ENCODE assay signal across 21 cellular contexts in the genomic region with DNA sequence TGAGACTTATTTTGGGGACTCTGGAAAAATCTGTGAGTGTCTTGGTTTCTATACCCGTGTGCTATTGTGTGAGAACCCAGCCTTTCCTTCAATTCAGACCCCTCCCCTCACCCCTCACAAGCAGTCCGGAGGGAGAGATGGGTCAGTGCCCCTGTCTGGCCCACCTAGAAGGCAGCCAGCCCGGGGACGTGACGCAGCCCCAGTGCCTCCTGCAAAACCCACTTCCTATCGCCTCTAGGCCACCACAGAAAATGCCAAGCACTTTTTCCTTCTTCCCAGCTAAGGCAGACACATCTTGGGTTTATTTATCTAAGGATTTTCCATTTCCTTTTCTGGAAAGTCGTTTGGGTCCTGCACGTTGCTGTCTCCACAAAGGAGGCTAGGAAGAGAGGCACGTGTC. TPM values are rescaled to one million over a fixed set of nuclear protein-coding genes. Genes with fewer than 3 reads are reported as not detected.
A peak's percentile ranks its signal among the peaks of the same experiment; 100 is the strongest.
DNase-seq lines count a peak whose midpoint lies in the region; ATAC-seq and TF ChIP-seq lines count a peak whose summit lies in the region.
"Had no signal": no experiment of that assay in that cellular context is flagged by ENCODE, and none has a peak within 500 bp of the region (broad histone marks: within the 10 kb centered on the region; RNA-seq: fewer than 3 reads in every experiment).

No MANE protein-coding gene starts in this region.

- no peak overlapping the region for H3K27ac Mint-ChIP-seq in MCF 10A (ENCODE audit: low read depth, unreplicated experiment)
- H3K27ac Mint-ChIP-seq: activated CD8-positive, alpha-beta T cell treated with anti-CD3 and anti-CD28 coated beads for 36 hours; activated naive CD8-positive, alpha-beta T cell; CD4-positive, alpha-beta T cell; HFFc6; natural killer cell treated with Interleukin-12 subunit alpha and Interleukin-12 subunit beta and Interleukin-15 and Interleukin-18, amount 100 ng/mL, for 72 hours had no signal

- TF ChIP-seq POLR2A in vagina (IDR thresholded peaks at IDR 0.05) (no peak), right lobe of liver (IDR thresholded peaks at IDR 0.05) (no peak)

- POLR2A ChIA-PET in MCF 10A (lab: Yijun Ruan, JAX) = no interaction called here

- H3K36me3 Mint-ChIP-seq in MCF 10A (ENCODE audit: insufficient read depth, unreplicated experiment) = peaks cover 2% of the 10 kb centered on the region
- H3K36me3 Mint-ChIP-seq: activated naive CD8-positive, alpha-beta T cell; natural killer cell treated with Interleukin-12 subunit alpha and Interleukin-12 subunit beta and Interleukin-15 and Interleukin-18, amount 100 ng/mL, for 72 hours had no signal

- H3K27ac ChIP-seq in ascending aorta = peak overlapping the region; percentile 75 to 79
- H3K27ac ChIP-seq in skeletal muscle tissue (ENCODE audit: low read depth, low read length) = peak overlapping the region; percentile 57
- H3K27ac ChIP-seq in vagina = peak overlapping the region; percentile 15
- H3K27ac ChIP-seq in right lobe of liver = peak overlapping the region in 1 of 3 donors; percentile 43
- H3K27ac ChIP-seq: dorsolateral prefrontal cortex, hepatocyte had no signal

- ATAC-seq in left ventricle myocardium superior (peak; percentile 3), HG03097 (IDR thresholded peaks at IDR 0.05; ENCODE audit: low FRiP score, unreplicated experiment) (no peak), right lobe of liver (no peak)
- ATAC-seq: activated CD8-positive, alpha-beta T cell treated with anti-CD3 and anti-CD28 coated beads for 36 hours; left lobe of liver; natural killer cell treated with Interleukin-12 subunit alpha and Interleukin-12 subunit beta and Interleukin-15 and Interleukin-18, amount 100 ng/mL, for 72 hours; pancreas had no signal

- no peak overlapping the region for H3K4me3 Mint-ChIP-seq in MCF 10A (ENCODE audit: unreplicated experiment)
- H3K4me3 Mint-ChIP-seq: activated CD8-positive, alpha-beta T cell treated with anti-CD3 and anti-CD28 coated beads for 36 hours; activated naive CD8-positive, alpha-beta T cell; CD4-positive, alpha-beta T cell; central memory CD8-positive, alpha-beta T cell; HFFc6; natural killer cell treated with Interleukin-12 subunit alpha and Interleukin-12 subunit beta and Interleukin-15 and Interleukin-18, amount 100 ng/mL, for 72 hours had no signal

- H3K9ac ChIP-seq in skeletal muscle tissue (ENCODE audit: low read depth in 1 of 3, low read length in 3 of 3) = no peak overlapping the region

- H3K27me3 ChIP-seq in ascending aorta (no peaks in the 10 kb centered on the region), skeletal muscle tissue (ENCODE audit: control insufficient read depth in 3 of 3, insufficient read depth in 3 of 3, low read length in 3 of 3) (no peaks in the 10 kb centered on the region), vagina (no peaks in the 10 kb centered on the region), right lobe of liver (no peaks in the 10 kb centered on the region)
- H3K27me3 ChIP-seq: hepatocyte, pancreas had no signal

- H3K36me3 ChIP-seq in ascending aorta (no peaks in the 10 kb centered on the region), skeletal muscle tissue (ENCODE audit: control insufficient read depth in 3 of 3, insufficient read depth in 3 of 3, low read length in 3 of 3) (no peaks in the 10 kb centered on the region), vagina (no peaks in the 10 kb centered on the region), right lobe of liver (no peaks in the 10 kb centered on the region)
- H3K36me3 ChIP-seq: pancreas had no signal

- CTCF ChIA-PET in MCF 10A (lab: Yijun Ruan, JAX) = interaction anchor here (0.6 kb wide), 1 partner anchor 75 kb away, joined by 3 read pairs; no protein-coding TSS in a partner anchor

- H3K4me1 Mint-ChIP-seq in MCF 10A (ENCODE audit: insufficient read depth, unreplicated experiment) = peaks cover 2% of the 10 kb centered on the region
- H3K4me1 Mint-ChIP-seq: central memory CD8-positive, alpha-beta T cell had no signal

- H3K27me3 Mint-ChIP-seq in MCF 10A (ENCODE audit: insufficient read depth, unreplicated experiment) = no peaks in the 10 kb centered on the region
- H3K27me3 Mint-ChIP-seq: activated CD8-positive, alpha-beta T cell treated with anti-CD3 and anti-CD28 coated beads for 36 hours; activated naive CD8-positive, alpha-beta T cell; CD4-positive, alpha-beta T cell had no signal

- H3K4me3 ChIP-seq in ascending aorta (no peak overlapping the region), skeletal muscle tissue (ENCODE audit: low read length in 3 of 3) (no peak overlapping the region), vagina (no peak overlapping the region), right lobe of liver (no peak overlapping the region)
- H3K4me3 ChIP-seq: dorsolateral prefrontal cortex, hepatocyte, pancreas had no signal

- TF ChIP-seq CTCF in ascending aorta (IDR thresholded peaks at IDR 0.05) = no peak
- no peak for TF ChIP-seq CTCF in vagina (IDR thresholded peaks at IDR 0.05)
- TF ChIP-seq CTCF in MCF 10A (IDR thresholded peaks at IDR 0.05; ENCODE audit: unreplicated experiment) = no peak
- no peak for TF ChIP-seq CTCF in right lobe of liver (IDR thresholded peaks at IDR 0.05)

- H3K4me1 ChIP-seq in ascending aorta (peaks cover 7 to 12% of the 10 kb centered on the region in 2 donors), skeletal muscle tissue (ENCODE audit: control insufficient read depth in 3 of 3, insufficient read depth in 3 of 3, low read length in 3 of 3) (peaks cover 23 to 36% (median 24%) of the 10 kb centered on the region in 3 donors), vagina (peaks cover 16% of the 10 kb centered on the region), right lobe of liver (peaks cover 0 to 15% (median 9%) of the 10 kb centered on the region in 4 donors)

- DNase-seq in ascending aorta (ENCODE audit: low spot score in 2 of 2) (no peak), left ventricle myocardium superior (no peak), vagina (ENCODE audit: extremely low spot score in 2 of 2) (no peak), MCF 10A (ENCODE audit: unreplicated experiment) (no peak), right lobe of liver (no peak)
- DNase-seq: activated CD4-positive, CD25-positive, alpha-beta regulatory T cell treated with anti-CD3 and anti-CD28 coated beads, Interleukin-2, amount 50 U/mL, for 72 hours; activated CD8-positive, alpha-beta T cell treated with anti-CD3 and anti-CD28 coated beads for 36 hours; CD4-positive, alpha-beta T cell; dorsolateral prefrontal cortex; HFFc6; Karpas-422; NCI-H510A treated with DMSO at 0.1 percent for 48 hours had no signal

- H3K9me3 Mint-ChIP-seq in MCF 10A (ENCODE audit: unreplicated experiment) = no peaks in the 10 kb centered on the region
- H3K9me3 Mint-ChIP-seq: activated CD8-positive, alpha-beta T cell treated with anti-CD3 and anti-CD28 coated beads for 36 hours; CD4-positive, alpha-beta T cell; central memory CD8-positive, alpha-beta T cell; HFFc6; natural killer cell treated with Interleukin-12 subunit alpha and Interleukin-12 subunit beta and Interleukin-15 and Interleukin-18, amount 100 ng/mL, for 72 hours had no signal

- intact Hi-C loops in ascending aorta (cut with DNase I) = no loop called here
- intact Hi-C loops in left ventricle myocardium superior (cut with micrococcal nuclease) = no loop called here
- intact Hi-C loops in vagina (cut with DNase I) = no loop called here
- intact Hi-C loops in MCF 10A (cut with micrococcal nuclease) = no loop called here
- intact Hi-C loops in right lobe of liver (cut with DNase I) = no loop called here

- 56% methylated on average over 5 of the region's 9 CpGs for WGBS in right lobe of liver (ENCODE audit: insufficient coverage, low coverage, low lambda C conversion rate, missing lambda C conversion rate)

- H3K9me3 ChIP-seq in ascending aorta (no peaks in the 10 kb centered on the region), skeletal muscle tissue (ENCODE audit: control insufficient read depth in 3 of 3, low read length in 3 of 3) (no peaks in the 10 kb centered on the region), vagina (no peaks in the 10 kb centered on the region), right lobe of liver (no peaks in the 10 kb centered on the region)
- H3K9me3 ChIP-seq: pancreas had no signal

- BruUV-seq in MCF 10A (replicated peaks; lab: Mats Ljungman, UMichigan) = no TSS peak

RNA-seq across cellular contexts. Expression of gene AQP1, which starts 11.6 kb away (rescaled TPM):
- total RNA-seq in ascending aorta (2,113 TPM), left ventricle myocardium superior (323 TPM), skeletal muscle tissue (67.8 TPM), vagina (243 TPM), MCF 10A (2022) (0.71 TPM in 1 of 2 replicates, not detected in the other), right lobe of liver (10 to 100 TPM; 11.3 to 20.8 (median 14.8) TPM)
- total RNA-seq: G401 had no signal
